Comparison of ENCODE assay signal across 10 cellular contexts in genomic region chr15:99582508-99582960, GRCh38.
"Had no signal": no experiment of that assay in that cellular context is flagged by ENCODE, and none has a peak within 500 bp of the region (broad histone marks: within the 10 kb centered on the region; RNA-seq: fewer than 3 reads in every experiment).

No MANE protein-coding gene starts in this region.

- H3K27me3 Mint-ChIP-seq: activated CD8-positive, alpha-beta T cell treated with anti-CD3 and anti-CD28 coated beads for 36 hours; activated naive CD8-positive, alpha-beta T cell treated with anti-CD3 and anti-CD28 coated beads, Interleukin-2, amount 50 U/mL, for 24 hours; naive B cell had no signal

- H3K27ac Mint-ChIP-seq: activated CD8-positive, alpha-beta T cell treated with anti-CD3 and anti-CD28 coated beads for 36 hours; activated naive CD8-positive, alpha-beta T cell treated with anti-CD3 and anti-CD28 coated beads, Interleukin-2, amount 50 U/mL, for 24 hours had no signal

- ATAC-seq: activated CD8-positive, alpha-beta T cell treated with anti-CD3 and anti-CD28 coated beads for 36 hours; activated naive CD8-positive, alpha-beta T cell treated with anti-CD3 and anti-CD28 coated beads, Interleukin-2, amount 50 U/mL, for 24 hours; pancreas had no signal

- DNase-seq: activated CD4-positive, alpha-beta T cell treated with anti-CD3 and anti-CD28 coated beads for 1 hour; activated CD8-positive, alpha-beta memory T cell treated with anti-CD3 and anti-CD28 coated beads, Interleukin-2, amount 50 U/mL, for 4 hours; activated CD8-positive, alpha-beta T cell treated with anti-CD3 and anti-CD28 coated beads for 36 hours; activated naive CD4-positive, alpha-beta T cell; activated naive CD8-positive, alpha-beta T cell treated with anti-CD3 and anti-CD28 coated beads, Interleukin-2, amount 50 U/mL, for 24 hours; hippocampal formation; naive B cell; pancreas; stimulated activated CD4-positive, alpha-beta T cell treated with anti-CD3 and anti-CD28 coated beads, Interleukin-15, amount 100 ng/mL, for 24 hours; thyroid gland had no signal

- H3K4me3 Mint-ChIP-seq: activated CD8-positive, alpha-beta T cell treated with anti-CD3 and anti-CD28 coated beads for 36 hours; activated naive CD8-positive, alpha-beta T cell treated with anti-CD3 and anti-CD28 coated beads, Interleukin-2, amount 50 U/mL, for 24 hours had no signal
